In genomic region chr19:55109527-55110291, GRCh38 we compare ENCODE assay signal across 22 cellular contexts. TPM values are rescaled to one million over a fixed set of nuclear protein-coding genes. Genes with fewer than 3 reads are reported as not detected.
A peak's percentile ranks its signal among the peaks of the same experiment; 100 is the strongest.
DNase-seq lines count a peak whose midpoint lies in the region; ATAC-seq and TF ChIP-seq lines count a peak whose summit lies in the region.
"Had no signal": no experiment of that assay in that cellular context is flagged by ENCODE, and none has a peak within 500 bp of the region (broad histone marks: within the 10 kb centered on the region; RNA-seq: fewer than 3 reads in every experiment).

No MANE protein-coding gene starts in this region.

- no peak overlapping the region for H3K9ac ChIP-seq in trophoblast cell (ENCODE audit: low read length)

- no peak for DNase-seq in central memory CD8-positive, alpha-beta T cell (ENCODE audit: low spot score in 2 of 2)
- DNase-seq in progenitor cell of endocrine pancreas (ENCODE audit: low spot score, unreplicated experiment): no peak
- no peak for DNase-seq in trophoblast cell
- DNase-seq: activated CD4-positive, alpha-beta T cell treated with anti-CD3 and anti-CD28 coated beads for 4 hours; activated naive CD8-positive, alpha-beta T cell treated with anti-CD3 and anti-CD28 coated beads, Interleukin-2, amount 50 U/mL, for 24 hours; brain microvascular endothelial cell; cortex of kidney; head of caudate nucleus; NCI-H1092 treated with DMSO at 0.1 percent for 48 hours; NCI-H2029 treated with DMSO at 0.1 percent for 48 hours; NCI-H345; OCI-M1; SHP77; small intestine; T-helper 1 cell had no signal

- no peak overlapping the region for H3K4me3 ChIP-seq in HEK293 (ENCODE audit: low read depth, low read length)
- H3K4me3 ChIP-seq in trophoblast cell (ENCODE audit: low read depth, low read length): no peak overlapping the region
- H3K4me3 ChIP-seq: psoas muscle had no signal

- H3K36me3 ChIP-seq in HEK293 (ENCODE audit: control insufficient read depth in 2 of 2, insufficient read depth in 1 of 2, low read length in 2 of 2) (peaks cover 0 to 42% of the 10 kb centered on the region in 2 experiments; a peak in 2 of 3 replicates), trophoblast cell (ENCODE audit: control insufficient read depth in 1 of 2, insufficient read depth in 2 of 2, low read length in 2 of 2) (peaks cover 36 to 37% of the 10 kb centered on the region in 2 experiments)

- CTCF ChIA-PET in HEK293 (lab: Yijun Ruan, JAX): no interaction called here

- H4K91ac ChIP-seq in trophoblast cell (ENCODE audit: low read depth, low read length): no peak overlapping the region

- TF ChIP-seq CTCF in HEK293 (tag by site-specific recombination; IDR thresholded peaks at IDR 0.05): no peak
- no peak for TF ChIP-seq CTCF in progenitor cell of endocrine pancreas (IDR thresholded peaks at IDR 0.05; ENCODE audit: unreplicated experiment)

- no peak overlapping the region for H3K23ac ChIP-seq in trophoblast cell (ENCODE audit: low read length)

- no peak overlapping the region for H2AFZ ChIP-seq in trophoblast cell (ENCODE audit: insufficient read depth, low read length, poor library complexity)

- no peak overlapping the region for H2BK12ac ChIP-seq in trophoblast cell (ENCODE audit: low read length)

- H3K18ac ChIP-seq in trophoblast cell (ENCODE audit: low read length): no peak overlapping the region

- H4K8ac ChIP-seq in trophoblast cell (ENCODE audit: low read depth, low read length): no peak overlapping the region

- peaks cover 21% of the 10 kb centered on the region for H3K4me1 Mint-ChIP-seq in central memory CD8-positive, alpha-beta T cell
- H3K4me1 Mint-ChIP-seq in progenitor cell of endocrine pancreas (ENCODE audit: low read depth): peaks cover 1% of the 10 kb centered on the region

- peak overlapping the region; percentile 85 for H3K27ac Mint-ChIP-seq in central memory CD8-positive, alpha-beta T cell (ENCODE audit: low read depth)
- peak overlapping the region; percentile 59 for H3K27ac Mint-ChIP-seq in progenitor cell of endocrine pancreas
- H3K27ac Mint-ChIP-seq: activated naive CD8-positive, alpha-beta T cell treated with anti-CD3 and anti-CD28 coated beads, Interleukin-2, amount 50 U/mL, for 24 hours; activated T-helper 2 cell treated with anti-CD3 and anti-CD28 coated beads, Interferon-gamma antibody, Interleukin-2, Interleukin-4, amounts not matched to agents 10 μg/mL and 5 μg/mL and 100 μg/mL, durations not matched to agents 14 hours and 24 hours and 36 hours; stimulated activated naive CD8-positive, alpha-beta T cell treated with anti-CD3 and anti-CD28 coated beads, Interleukin-15, Interleukin-2, amounts not matched to agents 100 ng/mL and 50 ng/mL, for 24 hours; type B pancreatic cell had no signal

- peaks cover 9% of the 10 kb centered on the region for H3K4me1 ChIP-seq in HEK293 (ENCODE audit: control insufficient read depth, insufficient read depth, low read length)
- peaks cover 12% of the 10 kb centered on the region in 2 experiments for H3K4me1 ChIP-seq in trophoblast cell (ENCODE audit: control insufficient read depth in 1 of 2, insufficient read depth in 2 of 2, low read length in 2 of 2)

- no peak overlapping the region for H2BK120ac ChIP-seq in trophoblast cell (ENCODE audit: insufficient read depth, low read length, poor library complexity)

- POLR2A ChIA-PET in HEK293 (lab: Yijun Ruan, JAX): no interaction called here

- no peak overlapping the region for H3K4me3 Mint-ChIP-seq in central memory CD8-positive, alpha-beta T cell
- H3K4me3 Mint-ChIP-seq in progenitor cell of endocrine pancreas (ENCODE audit: low read depth): no peak overlapping the region
- H3K4me3 Mint-ChIP-seq: activated naive CD8-positive, alpha-beta T cell treated with anti-CD3 and anti-CD28 coated beads, Interleukin-2, amount 50 U/mL, for 24 hours; stimulated activated naive CD8-positive, alpha-beta T cell treated with anti-CD3 and anti-CD28 coated beads, Interleukin-15, Interleukin-2, amounts not matched to agents 100 ng/mL and 50 ng/mL, for 24 hours; type B pancreatic cell had no signal

- H3K27ac ChIP-seq in HEK293 (ENCODE audit: extremely low read depth, low read depth, low read length): no peak overlapping the region
- H3K27ac ChIP-seq in trophoblast cell (ENCODE audit: low read depth, low read length): no peak overlapping the region
- H3K27ac ChIP-seq: brain microvascular endothelial cell, psoas muscle had no signal

- H3K79me1 ChIP-seq in trophoblast cell (ENCODE audit: low read length): no peaks in the 10 kb centered on the region

- no peak overlapping the region for H3K4ac ChIP-seq in trophoblast cell (ENCODE audit: low read depth, low read length)

- H4K12ac ChIP-seq in trophoblast cell (ENCODE audit: low read depth, low read length): no peak overlapping the region

- no peaks in the 10 kb centered on the region for H3K9me3 Mint-ChIP-seq in central memory CD8-positive, alpha-beta T cell
- H3K9me3 Mint-ChIP-seq in progenitor cell of endocrine pancreas (ENCODE audit: low read depth): no peaks in the 10 kb centered on the region
- H3K9me3 Mint-ChIP-seq: activated naive CD8-positive, alpha-beta T cell treated with anti-CD3 and anti-CD28 coated beads, Interleukin-2, amount 50 U/mL, for 24 hours; activated T-helper 2 cell treated with anti-CD3 and anti-CD28 coated beads, Interferon-gamma antibody, Interleukin-2, Interleukin-4, amounts not matched to agents 10 μg/mL and 5 μg/mL and 100 μg/mL, durations not matched to agents 14 hours and 24 hours and 36 hours; stimulated activated naive CD8-positive, alpha-beta T cell treated with anti-CD3 and anti-CD28 coated beads, Interleukin-15, Interleukin-2, amounts not matched to agents 100 ng/mL and 50 ng/mL, for 24 hours; type B pancreatic cell had no signal

- no peak overlapping the region for H3K4me2 ChIP-seq in trophoblast cell (ENCODE audit: low read length)

- peaks cover 16% of the 10 kb centered on the region for H3K36me3 Mint-ChIP-seq in central memory CD8-positive, alpha-beta T cell (ENCODE audit: insufficient read depth)
- peaks cover 15% of the 10 kb centered on the region for H3K36me3 Mint-ChIP-seq in progenitor cell of endocrine pancreas (ENCODE audit: insufficient read depth)

- no CpG with 5 or more reads among the region's 20 CpGs for WGBS in trophoblast cell (ENCODE audit: extremely low coverage, insufficient coverage, insufficient read length)

- H3K79me2 ChIP-seq in trophoblast cell (ENCODE audit: control insufficient read depth, insufficient read depth, low read length, poor library complexity): no peaks in the 10 kb centered on the region

- no peak overlapping the region for H2AK5ac ChIP-seq in trophoblast cell (ENCODE audit: low read length)

- no peak overlapping the region for H3K14ac ChIP-seq in trophoblast cell (ENCODE audit: low read length)

- H3K9me3 ChIP-seq in HEK293 (ENCODE audit: control insufficient read depth, insufficient read depth, low read depth, low read length): no peaks in the 10 kb centered on the region
- peaks cover 2% of the 10 kb centered on the region for H3K9me3 ChIP-seq in trophoblast cell (ENCODE audit: insufficient read depth, low read depth, low read length)
- H3K9me3 ChIP-seq: psoas muscle had no signal

- no peak for ATAC-seq in central memory CD8-positive, alpha-beta T cell (replicated peaks; ENCODE audit: extremely low read depth, poor library complexity, severe bottlenecking)
- ATAC-seq in HG02763 (IDR thresholded peaks at IDR 0.05; ENCODE audit: unreplicated experiment): no peak
- ATAC-seq: activated naive CD8-positive, alpha-beta T cell treated with anti-CD3 and anti-CD28 coated beads, Interleukin-2, amount 50 U/mL, for 24 hours; psoas muscle had no signal

- H3K27me3 ChIP-seq in trophoblast cell (ENCODE audit: insufficient read depth, low read length): no peaks in the 10 kb centered on the region
- H3K27me3 ChIP-seq: brain microvascular endothelial cell had no signal

- no peak overlapping the region for H2BK5ac ChIP-seq in trophoblast cell (ENCODE audit: low read depth, low read length, poor library complexity)

- H3K27me3 Mint-ChIP-seq in central memory CD8-positive, alpha-beta T cell: no peaks in the 10 kb centered on the region
- H3K27me3 Mint-ChIP-seq in progenitor cell of endocrine pancreas: no peaks in the 10 kb centered on the region
- H3K27me3 Mint-ChIP-seq: activated naive CD8-positive, alpha-beta T cell treated with anti-CD3 and anti-CD28 coated beads, Interleukin-2, amount 50 U/mL, for 24 hours; stimulated activated naive CD8-positive, alpha-beta T cell treated with anti-CD3 and anti-CD28 coated beads, Interleukin-15, Interleukin-2, amounts not matched to agents 100 ng/mL and 50 ng/mL, for 24 hours; type B pancreatic cell had no signal

TF ChIP-seq in HEK293, 187 proteins besides CTCF, POLR2A, EP300 and RAD21:
- TF ChIP-seq ZNF701 (tag by site-specific recombination; IDR thresholded peaks at IDR 0.05) (no peak), ZSCAN23 (tag by site-specific recombination; IDR thresholded peaks at IDR 0.05) (no peak), ZNF426 (tag by site-specific recombination; IDR thresholded peaks at IDR 0.05) (no peak), ZIC2 (tag by site-specific recombination; IDR thresholded peaks at IDR 0.05) (peak; percentile 55), ZNF623 (tag by site-specific recombination; IDR thresholded peaks at IDR 0.05) (no peak), HOXC10 (CRISPR knock-in tag; IDR thresholded peaks at IDR 0.05) (no peak), GLIS1 (tag by site-specific recombination; IDR thresholded peaks at IDR 0.05) (peak; percentile 95), GLIS2 (tag by site-specific recombination; IDR thresholded peaks at IDR 0.05) (0 out of 2 replicates have a peak, but pooled peaks have one; percentile 18)

RNA-seq across cellular contexts. Expression of gene PPP1R12C, which starts 7.7 kb away (rescaled TPM):
- 110 and 118 TPM in 2 replicates for total RNA-seq in progenitor cell of endocrine pancreas
- polyA plus RNA-seq in trophoblast cell (2013): 65.1 and 65.9 TPM in 2 replicates

RNA-seq across cellular contexts. Expression of gene EPS8L1, which starts 34.0 kb away (rescaled TPM):
- 14.4 and 21.5 TPM in 2 replicates for total RNA-seq in progenitor cell of endocrine pancreas
- 188 and 197 TPM in 2 replicates for polyA plus RNA-seq in trophoblast cell (2013)

RNA-seq across cellular contexts. Expression of gene TNNT1, which starts 39.3 kb away (rescaled TPM):
- total RNA-seq in progenitor cell of endocrine pancreas: 4.6 and 5.5 TPM in 2 replicates
- polyA plus RNA-seq in trophoblast cell (2013): 8.9 and 10.6 TPM in 2 replicates
- total RNA-seq: mesenteric fat pad had no signal

RNA-seq across cellular contexts. Expression of gene RDH13, which starts 46.8 kb away (rescaled TPM):
- 11.8 and 12.0 TPM in 2 replicates for total RNA-seq in progenitor cell of endocrine pancreas
- 64.1 and 68.9 TPM in 2 replicates for polyA plus RNA-seq in trophoblast cell (2013)

RNA-seq across cellular contexts. Expression of gene TNNI3, which starts 47.8 kb away (rescaled TPM):
- total RNA-seq in progenitor cell of endocrine pancreas: 5.5 and 6.0 TPM in 2 replicates
- 0.05 and 0.33 TPM in 2 replicates for polyA plus RNA-seq in trophoblast cell (2013)
- total RNA-seq: activated T-helper 2 cell treated with anti-CD3 and anti-CD28 coated beads, Interferon-gamma antibody, Interleukin-2, Interleukin-4, amounts not matched to agents 10 μg/mL and 5 μg/mL and 100 μg/mL, durations not matched to agents 14 hours and 24 hours and 36 hours; mesenteric fat pad had no signal
